8 cellular contexts compared by ENCODE assay signal in the genomic region with DNA sequence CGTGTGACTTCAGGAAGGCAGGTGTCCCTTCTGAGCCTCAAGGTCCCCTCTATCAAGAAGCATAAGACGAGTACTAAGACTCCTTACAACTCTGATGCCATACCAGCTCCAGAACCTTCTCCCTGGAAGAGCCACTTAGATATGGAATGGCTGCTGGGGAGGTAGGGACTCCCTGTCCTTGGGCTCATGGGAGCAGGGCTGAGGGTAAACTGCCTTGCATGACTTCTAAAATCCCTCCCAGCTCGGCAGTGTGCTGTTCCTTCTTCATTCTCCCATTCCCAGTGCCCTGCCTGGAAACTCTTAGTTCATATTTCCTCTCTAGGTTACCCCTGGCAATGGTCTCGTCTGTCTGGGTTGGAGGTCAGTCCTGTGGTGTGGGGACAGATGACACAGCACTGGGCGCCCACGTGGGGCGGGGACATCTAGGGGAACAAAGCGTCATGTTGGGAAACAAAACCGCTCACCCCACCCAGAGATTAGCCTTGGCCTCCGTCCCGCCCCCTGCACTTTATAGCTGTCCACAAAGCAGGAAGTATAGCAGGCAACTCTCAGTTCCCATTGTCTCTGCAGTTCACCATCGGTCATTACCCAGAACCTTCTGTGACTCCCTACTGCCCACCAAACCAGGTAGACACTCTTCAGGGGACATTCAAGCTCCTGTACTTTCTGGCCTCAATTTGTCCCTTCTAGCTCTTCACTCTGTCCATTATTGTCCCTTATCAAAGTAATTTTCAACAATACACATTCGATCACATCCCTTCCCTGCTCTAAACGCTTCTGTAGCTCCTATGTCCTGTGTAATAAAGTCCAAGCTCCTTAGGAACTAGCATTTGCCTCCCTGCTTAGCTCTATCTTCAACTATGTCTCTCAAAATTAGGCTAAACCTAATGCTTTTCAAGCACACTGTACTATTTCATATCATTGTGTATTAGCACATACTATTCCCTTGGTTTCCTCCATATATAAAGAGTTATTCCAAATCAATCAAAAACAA.
DNase-seq lines count a peak whose midpoint lies in the region; ATAC-seq lines count a peak whose summit lies in the region.

No MANE protein-coding gene starts in this region.

- peaks cover 100% of the 10 kb centered on the region for H4K20me1 ChIP-seq in BLaER1

- H3K9me3 ChIP-seq in BLaER1: no peaks in the 10 kb centered on the region

- H3K27me3 ChIP-seq in BLaER1: peaks cover 5% of the 10 kb centered on the region

- H3K9ac ChIP-seq in BLaER1: no peak overlapping the region

- peaks cover 90% of the 10 kb centered on the region for H3K4me1 ChIP-seq in BLaER1

- no peak overlapping the region for H3K4me3 ChIP-seq in BLaER1

- peaks cover 37% of the 10 kb centered on the region for H3K36me3 ChIP-seq in BLaER1

- H3K4me2 ChIP-seq in BLaER1: peak overlapping the region; percentile 47

- H3K27ac ChIP-seq in BLaER1: peak overlapping the region; percentile 33; the same call in 1 of the 2 replicates

- ATAC-seq in GM21529 (IDR thresholded peaks at IDR 0.05; ENCODE audit: unreplicated experiment) (peak; percentile 37), Right ventricle myocardium superior (ENCODE audit: poor library complexity) (peak; percentile 53), GM18517 (IDR thresholded peaks at IDR 0.05; ENCODE audit: unreplicated experiment) (no peak)

- DNase-seq in NOMO-1 treated with DMSO at 0.1 percent for 48 hours (lab: John Stamatoyannopoulos, UW; ENCODE audit: unreplicated experiment) (peak; percentile 99), Right ventricle myocardium superior (peak; percentile 94), stromal cell of bone marrow (ENCODE audit: low read depth) (peak; percentile 52), NCI-H1105 treated with DMSO at 0.1 percent for 48 hours (lab: John Stamatoyannopoulos, UW) (no peak), DMS114 treated with DMSO at 0.1 percent for 48 hours (lab: John Stamatoyannopoulos, UW; ENCODE audit: unreplicated experiment) (no peak)

- intact Hi-C loops in Right ventricle myocardium superior (cut with DNase I): loop anchor here (5.0 kb wide), 1 partner anchor 132 kb away; no protein-coding TSS in a partner anchor

Comparison
In these comparisons a context has a peak if more than half of its experiments do, and no peak if none do; other contexts are left out.
1. DNase-seq: peak in NOMO-1 treated with DMSO at 0.1 percent for 48 hours (single experiment), Right ventricle myocardium superior (single experiment) and stromal cell of bone marrow (single experiment); none in NCI-H1105 treated with DMSO at 0.1 percent for 48 hours (single experiment) and DMS114 treated with DMSO at 0.1 percent for 48 hours (single experiment).